10 cellular contexts compared by ENCODE assay signal in genomic region chr2:18473241-18473841, GRCh38.
DNase-seq lines count a peak whose midpoint lies in the region; ATAC-seq and TF ChIP-seq lines count a peak whose summit lies in the region.
"Had no signal": no experiment of that assay in that cellular context is flagged by ENCODE, and none has a peak within 500 bp of the region (broad histone marks: within the 10 kb centered on the region; RNA-seq: fewer than 3 reads in every experiment).

No MANE protein-coding gene starts in this region.

- no peaks in the 10 kb centered on the region for H3K27me3 ChIP-seq in fibroblast of lung (ENCODE audit: control insufficient read depth, insufficient read depth, low read length)
- no peaks in the 10 kb centered on the region for H3K27me3 ChIP-seq in osteoblast (ENCODE audit: insufficient read depth, low read length)
- H3K27me3 ChIP-seq in colonic mucosa: no peaks in the 10 kb centered on the region
- H3K27me3 ChIP-seq: Peyer's patch, vagina had no signal

- H3K9me3 ChIP-seq in fibroblast of lung (ENCODE audit: control insufficient read depth, insufficient read depth, low read depth, low read length) (no peaks in the 10 kb centered on the region), osteoblast (ENCODE audit: low read depth, low read length) (no peaks in the 10 kb centered on the region), colonic mucosa (no peaks in the 10 kb centered on the region)
- H3K9me3 ChIP-seq: Peyer's patch, vagina had no signal

- ATAC-seq in GM18502 (IDR thresholded peaks at IDR 0.05; ENCODE audit: poor library complexity, unreplicated experiment): no peak

- H3K27ac ChIP-seq in fibroblast of lung (ENCODE audit: insufficient read depth, low read length): peak overlapping the region; percentile 67
- peak overlapping the region; percentile 73 for H3K27ac ChIP-seq in osteoblast (ENCODE audit: low read depth, low read length)
- no peak overlapping the region for H3K27ac ChIP-seq in colonic mucosa
- H3K27ac ChIP-seq: vagina had no signal

- H3K4me1 ChIP-seq in fibroblast of lung (ENCODE audit: control insufficient read depth, extremely low read depth, insufficient read depth, low read length) (peaks cover 12% of the 10 kb centered on the region), osteoblast (ENCODE audit: insufficient read depth, low read length) (peaks cover 26% of the 10 kb centered on the region), colonic mucosa (no peaks in the 10 kb centered on the region)
- H3K4me1 ChIP-seq: Peyer's patch had no signal

- peak; percentile 88 for DNase-seq in AG10803 (ENCODE audit: low read depth)
- DNase-seq in RKO (ENCODE audit: low spot score): peak; percentile 32
- peak; percentile 80 to 97 for DNase-seq in fibroblast of lung (ENCODE audit: low read depth in 2 of 2)
- peak; percentile 77 for DNase-seq in osteoblast (ENCODE audit: insufficient read length, low spot score, missing footprints)
- no peak for DNase-seq in activated CD4-positive, alpha-beta T cell treated with anti-CD3 and anti-CD28 coated beads for 4 hours
- DNase-seq in superior temporal gyrus (ENCODE audit: extremely low spot score): no peak
- DNase-seq in colonic mucosa: no peak
- DNase-seq: Peyer's patch had no signal

- H3K79me2 ChIP-seq in fibroblast of lung (ENCODE audit: control insufficient read depth, insufficient read depth, low read length) (no peaks in the 10 kb centered on the region), osteoblast (ENCODE audit: insufficient read depth, low read length) (no peaks in the 10 kb centered on the region)

- peak overlapping the region; percentile 53 for H2AFZ ChIP-seq in fibroblast of lung (ENCODE audit: low read length)
- H2AFZ ChIP-seq in osteoblast (ENCODE audit: low read length): peak overlapping the region; percentile 88

- no peaks in the 10 kb centered on the region for H4K20me1 ChIP-seq in fibroblast of lung (ENCODE audit: control insufficient read depth, extremely low read depth, insufficient read depth, low read length)
- H4K20me1 ChIP-seq in osteoblast (ENCODE audit: insufficient read depth, low read length): no peaks in the 10 kb centered on the region

- H3K9ac ChIP-seq in fibroblast of lung (ENCODE audit: insufficient read depth, low read length): no peak overlapping the region
- no peak overlapping the region for H3K9ac ChIP-seq in colonic mucosa (ENCODE audit: low read depth in 2 of 2, low read length in 2 of 2)

- peak overlapping the region; percentile 70 for H3K4me2 ChIP-seq in fibroblast of lung (ENCODE audit: extremely low read depth, insufficient read depth, low read length)
- peak overlapping the region; percentile 67 for H3K4me2 ChIP-seq in osteoblast (ENCODE audit: insufficient read depth, low read length)

- H3K4me3 ChIP-seq in AG10803 (ENCODE audit: low read length) (no peak overlapping the region), fibroblast of lung (replicated peaks in 1 of 4; ENCODE audit: control extremely low read depth in 1 of 4, insufficient read depth in 1 of 4, low read depth in 3 of 4, low read length in 4 of 4) (no peak overlapping the region), osteoblast (ENCODE audit: insufficient read depth, low read length) (peak overlapping the region; percentile 20), colonic mucosa (no peak overlapping the region)
- H3K4me3 ChIP-seq: Peyer's patch, vagina had no signal

- intact Hi-C loops in colonic mucosa (cut with DNase I): no loop called here

- H3K36me3 ChIP-seq in fibroblast of lung (ENCODE audit: control insufficient read depth, insufficient read depth, low read length): no peaks in the 10 kb centered on the region
- H3K36me3 ChIP-seq in osteoblast (ENCODE audit: insufficient read depth, low read length): no peaks in the 10 kb centered on the region
- H3K36me3 ChIP-seq in colonic mucosa: no peaks in the 10 kb centered on the region
- H3K36me3 ChIP-seq: Peyer's patch, vagina had no signal

- TF ChIP-seq CTCF in AG10803 (conservative IDR thresholded peaks at IDR 0.05; ENCODE audit: low read length) (no peak), fibroblast of lung (conservative IDR thresholded peaks at IDR 0.05 in 1 of 2, IDR thresholded peaks at IDR 0.05 in 1 of 2; ENCODE audit: low read depth in 1 of 2, low read length in 2 of 2) (no peak), osteoblast (IDR thresholded peaks at IDR 0.05; ENCODE audit: extremely low read depth, low read depth, low read length) (no peak), colonic mucosa (IDR thresholded peaks at IDR 0.05) (no peak)

Comparison
In these comparisons a context has a peak if more than half of its experiments do, and no peak if none do; other contexts are left out.
1. DNase-seq: peak in AG10803 (single experiment), RKO (single experiment), fibroblast of lung (2 of 2) and osteoblast (single experiment); none in activated CD4-positive, alpha-beta T cell treated with anti-CD3 and anti-CD28 coated beads for 4 hours (0 of 2), superior temporal gyrus (single experiment) and colonic mucosa (single experiment).